11 cellular contexts compared by ENCODE assay signal in the genomic region with DNA sequence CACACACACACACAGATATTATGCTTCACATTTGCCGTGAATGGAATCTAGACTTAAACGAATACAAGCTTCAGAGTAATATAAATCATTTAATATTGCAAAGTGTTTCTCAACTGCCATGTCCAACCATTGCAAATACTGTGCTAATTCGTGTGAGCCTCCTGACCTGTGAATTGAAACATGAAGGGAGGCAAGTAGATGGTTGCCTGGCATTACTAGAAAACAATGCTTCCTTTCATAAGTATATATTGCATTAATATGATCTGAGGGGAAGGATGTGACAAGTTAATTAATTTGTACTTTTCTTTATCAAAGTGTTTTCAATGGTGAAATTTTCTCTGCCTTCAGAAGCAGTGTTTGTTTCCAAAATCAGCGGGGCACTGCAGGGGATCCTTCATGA. TPM values are rescaled to one million over a fixed set of nuclear protein-coding genes. Genes with fewer than 3 reads are reported as not detected.
"Had no signal": no experiment of that assay in that cellular context is flagged by ENCODE, and none has a peak within 500 bp of the region (broad histone marks: within the 10 kb centered on the region; RNA-seq: fewer than 3 reads in every experiment).

No MANE protein-coding gene starts in this region.

- DNase-seq: GM23248, GOT3, H7, HFFc6, IMR-90 had no signal

- H3K4me1 ChIP-seq: HAP-1 had no signal

- H3K36me3 ChIP-seq: HAP-1 had no signal

- H3K9me3 ChIP-seq: HAP-1 had no signal

- H3K27ac ChIP-seq: GM23248 had no signal

- H3K4me3 ChIP-seq: GM23248, HAP-1, K562 had no signal

- FAIRE-seq: HTR-8/SVneo, K562 had no signal

- ATAC-seq: HCT116, K562 had no signal

RNA-seq across cellular contexts. Expression of a gene that starts 25.7 kb away (rescaled TPM):
- total RNA-seq: GM23248, H4, H7, HFFc6, HT-29, IMR-90, K562 had no signal
- polyA plus RNA-seq: GM23248, IMR-90, K562 had no signal
